8 cellular contexts compared by ENCODE assay signal in genomic region chr12:49662998-49663843, GRCh38. TPM values are rescaled to one million over a fixed set of nuclear protein-coding genes. Genes with fewer than 3 reads are reported as not detected.
DNase-seq lines count a peak whose midpoint lies in the region; ATAC-seq and TF ChIP-seq lines count a peak whose summit lies in the region.

No MANE protein-coding gene starts in this region.

- peaks cover 34 to 100% (median 86%) of the 10 kb centered on the region in 9 donors for H3K4me1 ChIP-seq in heart right ventricle
- H3K4me1 ChIP-seq in skeletal muscle tissue (ENCODE audit: control insufficient read depth in 3 of 3, insufficient read depth in 3 of 3, low read length in 3 of 3): peaks cover 47 to 67% (median 67%) of the 10 kb centered on the region in 3 donors

- H3K4me3 ChIP-seq in heart right ventricle: peak overlapping the region in 2 of 10 donors; percentile 6 to 7
- peak overlapping the region; percentile 8 to 57 (median 46) for H3K4me3 ChIP-seq in skeletal muscle tissue (ENCODE audit: low read length in 3 of 3)

- TF ChIP-seq CTCF in heart right ventricle (IDR thresholded peaks at IDR 0.05): no peak

- peak overlapping the region; percentile 41 to 66 (median 47) for H3K9ac ChIP-seq in skeletal muscle tissue (ENCODE audit: low read depth in 1 of 3, low read length in 3 of 3)

- H3K9me3 ChIP-seq in heart right ventricle (no peaks in the 10 kb centered on the region), skeletal muscle tissue (ENCODE audit: control insufficient read depth in 3 of 3, low read length in 3 of 3) (no peaks in the 10 kb centered on the region)

- intact Hi-C loops in activated naive CD4-positive, alpha-beta T cell treated with anti-CD3 and anti-CD28 coated beads for 36 hours (cut with micrococcal nuclease): loop anchor here (1.0 to 2.0 kb wide), 8 partner anchors 8 to 87 kb away; partner anchors contain the start of genes FMNL3 and TMBIM6
- intact Hi-C loops in heart right ventricle (cut with DNase I): loop anchor here in 1 of 10 donors (5.0 kb wide), 1 partner anchor 39 kb away; no protein-coding TSS in a partner anchor

- ATAC-seq in HG03135 (IDR thresholded peaks at IDR 0.05; ENCODE audit: unreplicated experiment) (peak; percentile 72), heart right ventricle (peak; percentile 77 to 93 (median 90))

- CTCF ChIA-PET in activated naive CD4-positive, alpha-beta T cell treated with anti-CD3 and anti-CD28 coated beads for 36 hours (lab: Charles Lee): interaction anchor here (0.6 to 3.1 kb wide), 11 partner anchors 10 to 114 kb away, joined by 3 to 28 read pairs (median 4); partner anchors contain the start of genes FMNL3 and TMBIM6

- DNase-seq in NCI-H2196 treated with DMSO at 0.1 percent for 48 hours (lab: John Stamatoyannopoulos, UW; ENCODE audit: unreplicated experiment): peak; percentile 11
- DNase-seq in NCI-H2196 (lab: John Stamatoyannopoulos, UW; ENCODE audit: unreplicated experiment): no peak
- peak; percentile 75 for DNase-seq in SIG-M5 (lab: John Stamatoyannopoulos, UW)
- peak; percentile 90 for DNase-seq in activated naive CD4-positive, alpha-beta T cell treated with anti-CD3 and anti-CD28 coated beads for 36 hours
- peak; percentile 71 to 91 for DNase-seq in heart right ventricle
- DNase-seq in NCI-H1930 (lab: John Stamatoyannopoulos, UW): no peak

- H3K9me3 Mint-ChIP-seq in activated naive CD4-positive, alpha-beta T cell treated with anti-CD3 and anti-CD28 coated beads for 36 hours: no peaks in the 10 kb centered on the region

- H3K4me1 Mint-ChIP-seq in activated naive CD4-positive, alpha-beta T cell treated with anti-CD3 and anti-CD28 coated beads for 36 hours (ENCODE audit: low read depth): peaks cover 81% of the 10 kb centered on the region

- H3K36me3 Mint-ChIP-seq in activated naive CD4-positive, alpha-beta T cell treated with anti-CD3 and anti-CD28 coated beads for 36 hours (ENCODE audit: low read depth): peaks cover 10% of the 10 kb centered on the region

- peaks cover 0 to 53% (median 0%) of the 10 kb centered on the region in 9 donors for H3K36me3 ChIP-seq in heart right ventricle
- H3K36me3 ChIP-seq in skeletal muscle tissue (ENCODE audit: control insufficient read depth in 3 of 3, insufficient read depth in 3 of 3, low read length in 3 of 3): peaks cover under 1 to 7% (median 6%) of the 10 kb centered on the region in 3 donors

- H3K4me3 Mint-ChIP-seq in activated naive CD4-positive, alpha-beta T cell treated with anti-CD3 and anti-CD28 coated beads for 36 hours: peak overlapping the region; percentile 63

- H3K27ac Mint-ChIP-seq in activated naive CD4-positive, alpha-beta T cell treated with anti-CD3 and anti-CD28 coated beads for 36 hours: peak overlapping the region; percentile 87

- no peaks in the 10 kb centered on the region for H3K27me3 Mint-ChIP-seq in activated naive CD4-positive, alpha-beta T cell treated with anti-CD3 and anti-CD28 coated beads for 36 hours (ENCODE audit: low read depth)

- H3K27me3 ChIP-seq in heart right ventricle (no peaks in the 10 kb centered on the region), skeletal muscle tissue (ENCODE audit: control insufficient read depth in 3 of 3, insufficient read depth in 3 of 3, low read length in 3 of 3) (no peaks in the 10 kb centered on the region)

- 3 to 10% methylated on average over 5 of the region's 5 CpGs for WGBS in heart right ventricle, 2 donors

- H3K27ac ChIP-seq in heart right ventricle (peak overlapping the region; percentile 74 to 97 (median 86)), skeletal muscle tissue (ENCODE audit: low read depth, low read length) (peak overlapping the region; percentile 85)

RNA-seq across cellular contexts. Expression of gene PRPF40B, which starts 39.9 kb away (rescaled TPM):
- 1 to 10 TPM; 7.2 to 7.7 TPM for total RNA-seq in activated naive CD4-positive, alpha-beta T cell treated with anti-CD3 and anti-CD28 coated beads for 36 hours
- total RNA-seq in heart right ventricle (10 to 100 TPM; 16.8 to 26.2 (median 21.6) TPM), skeletal muscle tissue (7.3 TPM)
- polyA plus RNA-seq in heart right ventricle: 10 to 100 TPM; 13.4 to 37.5 TPM

RNA-seq across cellular contexts. Expression of gene FMNL3, which starts 44.0 kb away (rescaled TPM):
- total RNA-seq in activated naive CD4-positive, alpha-beta T cell treated with anti-CD3 and anti-CD28 coated beads for 36 hours: 10 to 100 TPM; 20.0 to 20.7 TPM
- 10 to 100 TPM; 10.1 to 19.6 (median 12.0) TPM for total RNA-seq in heart right ventricle
- polyA plus RNA-seq in heart right ventricle: 10 to 100 TPM in 1 of 2 donors, 1 to 10 TPM in 1; 5.7 to 10.9 TPM
- 19.3 TPM for total RNA-seq in skeletal muscle tissue

RNA-seq across cellular contexts. Expression of gene FAM186B, which starts 57.8 kb away (rescaled TPM):
- total RNA-seq in activated naive CD4-positive, alpha-beta T cell treated with anti-CD3 and anti-CD28 coated beads for 36 hours: under 1 TPM in 1 of 2 experiments, not detected in 1; 0.12 TPM
- total RNA-seq in heart right ventricle: 1 to 10 TPM in 2 of 10 donors, under 1 TPM in 8; 0.25 to 1.5 (median 0.78) TPM
- polyA plus RNA-seq in heart right ventricle: under 1 TPM; 0.04 to 0.22 TPM
- not detected for total RNA-seq in skeletal muscle tissue

Comparison
In these comparisons a context has a peak if more than half of its experiments do, and no peak if none do; other contexts are left out.
1. DNase-seq: peak in NCI-H2196 treated with DMSO at 0.1 percent for 48 hours (single experiment), SIG-M5 (single experiment), activated naive CD4-positive, alpha-beta T cell treated with anti-CD3 and anti-CD28 coated beads for 36 hours (single experiment) and heart right ventricle (2 of 2); none in NCI-H2196 (single experiment) and NCI-H1930 (0 of 2).